11 cellular contexts compared by ENCODE assay signal in the genomic region with DNA sequence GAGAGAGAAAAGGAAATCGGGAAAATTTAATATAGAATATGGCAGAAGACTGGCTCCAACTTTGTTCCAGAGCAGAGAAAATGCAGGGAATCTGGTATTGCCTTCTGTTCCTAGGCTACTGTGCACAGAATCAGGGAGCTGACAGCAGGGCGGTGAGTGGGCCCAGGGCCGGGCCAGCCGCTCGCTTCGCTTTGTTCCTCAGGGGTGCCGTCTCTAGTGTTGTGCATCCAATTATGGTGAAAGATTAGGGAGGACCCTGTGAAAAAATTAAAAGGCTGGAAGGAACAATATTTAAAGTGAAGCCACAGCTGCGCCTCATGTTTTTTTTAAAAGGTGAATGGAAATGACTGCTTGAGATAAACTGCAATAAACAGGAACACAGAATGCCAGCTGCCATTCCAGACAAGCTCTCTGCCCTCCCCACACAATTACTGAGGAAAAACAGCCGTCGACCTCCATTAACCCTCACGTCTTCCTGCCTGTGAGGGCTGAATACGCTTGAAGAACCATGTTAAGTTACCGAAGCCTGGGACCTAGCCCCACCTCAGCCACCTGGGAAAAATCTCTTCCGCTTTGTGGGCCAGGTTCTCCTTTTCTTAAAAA. TPM values are rescaled to one million over a fixed set of nuclear protein-coding genes. Genes with fewer than 3 reads are reported as not detected.
DNase-seq lines count a peak whose midpoint lies in the region; ATAC-seq and TF ChIP-seq lines count a peak whose summit lies in the region.
"Had no signal": no experiment of that assay in that cellular context is flagged by ENCODE, and none has a peak within 500 bp of the region (broad histone marks: within the 10 kb centered on the region; RNA-seq: fewer than 3 reads in every experiment).

No MANE protein-coding gene starts in this region.

- POLR2A ChIA-PET in HEK293 (lab: Yijun Ruan, JAX) (no interaction called here), RWPE1 (lab: Yijun Ruan, JAX; ENCODE audit: low non-redundant PET) (no interaction called here)

- peaks cover 30% of the 10 kb centered on the region for H3K4me1 ChIP-seq in HEK293 (ENCODE audit: control insufficient read depth, insufficient read depth, low read length)
- peaks cover 75 to 88% of the 10 kb centered on the region in 2 donors for H3K4me1 ChIP-seq in gastrocnemius medialis

- H3K27me3 ChIP-seq in gastrocnemius medialis: no peaks in the 10 kb centered on the region

- H3K9me3 ChIP-seq in HEK293 (ENCODE audit: control insufficient read depth, insufficient read depth, low read depth, low read length): no peaks in the 10 kb centered on the region
- H3K9me3 ChIP-seq in gastrocnemius medialis: no peaks in the 10 kb centered on the region
- H3K9me3 ChIP-seq: thoracic aorta had no signal

- TF ChIP-seq CTCF in HEK293 (tag by site-specific recombination; IDR thresholded peaks at IDR 0.05) (no peak), RWPE1 (conservative IDR thresholded peaks at IDR 0.05; ENCODE audit: low read depth) (no peak), gastrocnemius medialis (IDR thresholded peaks at IDR 0.05 in 4 of 5, conservative IDR thresholded peaks at IDR 0.05 in 1 of 5) (no peak)

- CTCF ChIA-PET in HEK293 (lab: Yijun Ruan, JAX): no interaction called here
- CTCF ChIA-PET in RWPE1 (lab: Yijun Ruan, JAX): no interaction called here

- ATAC-seq in left ventricle myocardium superior (peak; percentile 28), gastrocnemius medialis (no peak), HG02623 (IDR thresholded peaks at IDR 0.05; ENCODE audit: unreplicated experiment) (no peak), HG02763 (IDR thresholded peaks at IDR 0.05; ENCODE audit: unreplicated experiment) (no peak), HG03135 (IDR thresholded peaks at IDR 0.05; ENCODE audit: unreplicated experiment) (no peak)
- ATAC-seq: PC-3 had no signal

- no peaks in the 10 kb centered on the region for H3K36me3 ChIP-seq in HEK293 (ENCODE audit: control insufficient read depth in 2 of 2, insufficient read depth in 1 of 2, low read length in 2 of 2)
- H3K36me3 ChIP-seq in gastrocnemius medialis: no peaks in the 10 kb centered on the region
- H3K36me3 ChIP-seq: thoracic aorta had no signal

- DNase-seq in RWPE1 (ENCODE audit: low spot score): no peak
- peak; percentile 55 for DNase-seq in left ventricle myocardium superior
- no peak for DNase-seq in gastrocnemius medialis
- no peak for DNase-seq in DMS153 treated with DMSO at 0.1 percent for 48 hours (lab: John Stamatoyannopoulos, UW; ENCODE audit: unreplicated experiment)
- DNase-seq: PC-3; stimulated activated CD4-positive, alpha-beta T cell treated with anti-CD3 and anti-CD28 coated beads, Interleukin-4, amount 100 ng/mL, for 1 hour had no signal

- H3K4me3 ChIP-seq in HEK293 (ENCODE audit: low read depth, low read length) (no peak overlapping the region), gastrocnemius medialis (peak overlapping the region; percentile 51 to 69 (median 60))
- H3K4me3 ChIP-seq: thoracic aorta had no signal

- TF ChIP-seq POLR2A in gastrocnemius medialis (IDR thresholded peaks at IDR 0.05): peak in 1 of 2 donors; percentile 6

- in situ Hi-C loops in gastrocnemius medialis (cut with MboI; ENCODE audit: low sequenced_read_pairs in 4 of 4): no loop called here

- intact Hi-C loops in left ventricle myocardium superior (cut with micrococcal nuclease): no loop called here
- intact Hi-C loops in gastrocnemius medialis (cut with DNase I; ENCODE audit: low total_unique reads): loop anchor here (2.0 to 10.0 kb wide), 5 partner anchors 28 to 1018 kb away; a partner anchor contains a TSS

- no peak overlapping the region; the same call in 1 of the 2 replicates for H3K27ac ChIP-seq in HEK293 (ENCODE audit: extremely low read depth, low read depth, low read length)
- H3K27ac ChIP-seq in RWPE1: peak overlapping the region; percentile 26
- peak overlapping the region; percentile 86 to 97 (median 92) for H3K27ac ChIP-seq in gastrocnemius medialis
- H3K27ac ChIP-seq: thoracic aorta had no signal

TF ChIP-seq in HEK293, 187 proteins besides CTCF, POLR2A, EP300 and RAD21:
- TF ChIP-seq OSR2 (tag by site-specific recombination; IDR thresholded peaks at IDR 0.05) (0 out of 2 replicates have a peak, but pooled peaks have one; percentile 28), ZNF585B (tag by site-specific recombination; IDR thresholded peaks at IDR 0.05) (no peak), ZNF341 (tag by site-specific recombination; IDR thresholded peaks at IDR 0.05; ENCODE audit: low read depth) (peak; percentile 85), ZBTB17 (tag by site-specific recombination; IDR thresholded peaks at IDR 0.05) (no peak)
- TF ChIP-seq, protein P1, sequence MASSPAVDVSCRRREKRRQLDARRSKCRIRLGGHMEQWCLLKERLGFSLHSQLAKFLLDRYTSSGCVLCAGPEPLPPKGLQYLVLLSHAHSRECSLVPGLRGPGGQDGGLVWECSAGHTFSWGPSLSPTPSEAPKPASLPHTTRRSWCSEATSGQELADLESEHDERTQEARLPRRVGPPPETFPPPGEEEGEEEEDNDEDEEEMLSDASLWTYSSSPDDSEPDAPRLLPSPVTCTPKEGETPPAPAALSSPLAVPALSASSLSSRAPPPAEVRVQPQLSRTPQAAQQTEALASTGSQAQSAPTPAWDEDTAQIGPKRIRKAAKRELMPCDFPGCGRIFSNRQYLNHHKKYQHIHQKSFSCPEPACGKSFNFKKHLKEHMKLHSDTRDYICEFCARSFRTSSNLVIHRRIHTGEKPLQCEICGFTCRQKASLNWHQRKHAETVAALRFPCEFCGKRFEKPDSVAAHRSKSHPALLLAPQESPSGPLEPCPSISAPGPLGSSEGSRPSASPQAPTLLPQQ (tag by site-specific recombination; IDR thresholded peaks at IDR 0.05): 0 out of 2 replicates have a peak, but pooled peaks have one; percentile 37

RNA-seq across cellular contexts. Expression of a gene that starts 16.9 kb away (rescaled TPM):
- total RNA-seq in left ventricle myocardium superior (56.3 TPM), gastrocnemius medialis (100 to 1,000 TPM in 1 of 4 donors, 10 to 100 TPM in 3; 36.8 to 325 (median 85.6) TPM)
